In the genomic region with DNA sequence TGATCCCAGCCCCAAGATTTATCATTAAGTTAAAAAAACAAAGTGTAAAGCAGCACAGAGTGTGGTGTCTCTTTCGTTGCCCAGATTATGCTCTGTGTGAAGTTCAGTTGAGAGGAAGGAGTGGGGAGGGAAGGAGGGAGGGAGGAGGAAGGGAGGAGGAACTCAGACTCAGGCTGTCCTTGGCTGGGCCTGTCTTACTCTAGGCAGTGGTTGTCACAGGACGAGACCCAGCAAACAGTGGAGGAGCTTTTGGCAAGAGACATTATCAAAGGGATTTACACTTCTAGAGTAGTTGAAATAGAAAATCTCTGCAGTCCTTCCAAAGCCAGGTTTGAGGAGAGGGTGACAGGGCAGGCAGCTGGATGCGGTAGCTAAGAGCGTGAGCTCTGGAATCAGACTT, we compare ENCODE assay signal across 15 cellular contexts. TPM values are rescaled to one million over a fixed set of nuclear protein-coding genes. Genes with fewer than 3 reads are reported as not detected.
DNase-seq lines count a peak whose midpoint lies in the region; ATAC-seq and TF ChIP-seq lines count a peak whose summit lies in the region.
"Had no signal": no experiment of that assay in that cellular context is flagged by ENCODE, and none has a peak within 500 bp of the region (broad histone marks: within the 10 kb centered on the region; RNA-seq: fewer than 3 reads in every experiment).

No MANE protein-coding gene starts in this region.

- H3K4me1 Mint-ChIP-seq in CD14-positive monocyte (peaks cover 14% of the 10 kb centered on the region), nephron progenitor cell (peaks cover 21% of the 10 kb centered on the region)
- H3K4me1 Mint-ChIP-seq: activated B cell treated with CpG ODN at 0.5 μM for 24 hours had no signal

- H3K9me3 Mint-ChIP-seq in CD14-positive monocyte (peaks cover 0 to 2% (median 0%) of the 10 kb centered on the region in 7 donors), nephron progenitor cell (peaks cover 7% of the 10 kb centered on the region)

- H3K4me1 ChIP-seq in esophagus squamous epithelium: peaks cover 0 to 24% (median 8%) of the 10 kb centered on the region in 3 donors

- no peak overlapping the region for H3K4me3 ChIP-seq in esophagus squamous epithelium

- DNase-seq in CD14-positive monocyte (ENCODE audit: low spot score) (no peak), KBM-7 (peak; percentile 28), esophagus squamous epithelium (lab: John Stamatoyannopoulos, UW) (no peak), nephron progenitor cell (no peak), HK-2 (ENCODE audit: unreplicated experiment) (no peak)
- DNase-seq in activated CD4-positive, CD25-positive, alpha-beta regulatory T cell treated with anti-CD3 and anti-CD28 coated beads, Interleukin-2, amount 50 U/mL, for 72 hours: no peak
- DNase-seq: activated B cell treated with CpG ODN at 0.5 μM for 24 hours, AML-193, aorta, DMS79, H9, mammary epithelial cell, NCI-H1417 had no signal

- in situ Hi-C loops in KBM-7 (cut with MboI; ENCODE audit: low pct_unique_long_range_greater_than_20kb, low sequenced_read_pairs): no loop called here

- intact Hi-C loops in CD14-positive monocyte (cut with micrococcal nuclease) (no loop called here), esophagus squamous epithelium (cut with DNase I) (no loop called here)

- peak overlapping the region in 5 of 7 donors; percentile 10 to 70 (median 46) for H3K27ac Mint-ChIP-seq in CD14-positive monocyte
- peak overlapping the region; percentile 29 for H3K27ac Mint-ChIP-seq in nephron progenitor cell
- H3K27ac Mint-ChIP-seq: activated B cell treated with CpG ODN at 0.5 μM for 24 hours, H9 had no signal

- H3K36me3 Mint-ChIP-seq in CD14-positive monocyte: peaks cover 66 to 87% of the 10 kb centered on the region in 2 donors
- H3K36me3 Mint-ChIP-seq in nephron progenitor cell (ENCODE audit: low read depth): peaks cover 67% of the 10 kb centered on the region

- TF ChIP-seq CTCF in CD14-positive monocyte (IDR thresholded peaks at IDR 0.05) (no peak), esophagus squamous epithelium (IDR thresholded peaks at IDR 0.05) (no peak), nephron progenitor cell (IDR thresholded peaks at IDR 0.05) (no peak)

- peaks cover 0 to 1% (median 0%) of the 10 kb centered on the region in 3 donors for H3K27me3 Mint-ChIP-seq in CD14-positive monocyte (ENCODE audit: low read depth in 3 of 3)
- H3K27me3 Mint-ChIP-seq in nephron progenitor cell (ENCODE audit: low read depth, poor library complexity): no peaks in the 10 kb centered on the region
- H3K27me3 Mint-ChIP-seq: activated B cell treated with CpG ODN at 0.5 μM for 24 hours had no signal

- no peak for ATAC-seq in GM19351 (IDR thresholded peaks at IDR 0.05; ENCODE audit: unreplicated experiment)
- no peak for ATAC-seq in GM18498 (IDR thresholded peaks at IDR 0.05; ENCODE audit: unreplicated experiment)

- H3K4me3 Mint-ChIP-seq in CD14-positive monocyte (no peak overlapping the region), nephron progenitor cell (no peak overlapping the region)
- H3K4me3 Mint-ChIP-seq: activated B cell treated with CpG ODN at 0.5 μM for 24 hours, H9 had no signal

- no peaks in the 10 kb centered on the region for H3K9me3 ChIP-seq in esophagus squamous epithelium

- H3K27ac ChIP-seq in esophagus squamous epithelium: peak overlapping the region; percentile 9 to 64 (median 37)

- no peak for TF ChIP-seq POLR2A in esophagus squamous epithelium (IDR thresholded peaks at IDR 0.05)

- 56 to 74% methylated on average over 4 of the region's 4 CpGs for WGBS in esophagus squamous epithelium, 2 donors

- no peaks in the 10 kb centered on the region for H3K27me3 ChIP-seq in esophagus squamous epithelium

- peaks cover 3 to 75% (median 4%) of the 10 kb centered on the region in 3 donors for H3K36me3 ChIP-seq in esophagus squamous epithelium

RNA-seq across cellular contexts. Expression of a gene that starts 27.8 kb away (rescaled TPM):
- 1 to 10 TPM; 1.5 to 2.4 TPM for polyA plus RNA-seq in CD14-positive monocyte
- total RNA-seq in esophagus squamous epithelium: 10 to 100 TPM in 2 of 4 donors, 1 to 10 TPM in 2; 9.0 to 14.3 (median 11.7) TPM

RNA-seq across cellular contexts. Expression of a gene that starts 27.9 kb away (rescaled TPM):
- under 1 TPM; 0.52 to 0.58 TPM for polyA plus RNA-seq in CD14-positive monocyte
- 1 to 10 TPM; 2.2 to 9.3 (median 6.1) TPM for total RNA-seq in esophagus squamous epithelium
